Comparison of ENCODE assay signal across 28 cellular contexts in the genomic region with DNA sequence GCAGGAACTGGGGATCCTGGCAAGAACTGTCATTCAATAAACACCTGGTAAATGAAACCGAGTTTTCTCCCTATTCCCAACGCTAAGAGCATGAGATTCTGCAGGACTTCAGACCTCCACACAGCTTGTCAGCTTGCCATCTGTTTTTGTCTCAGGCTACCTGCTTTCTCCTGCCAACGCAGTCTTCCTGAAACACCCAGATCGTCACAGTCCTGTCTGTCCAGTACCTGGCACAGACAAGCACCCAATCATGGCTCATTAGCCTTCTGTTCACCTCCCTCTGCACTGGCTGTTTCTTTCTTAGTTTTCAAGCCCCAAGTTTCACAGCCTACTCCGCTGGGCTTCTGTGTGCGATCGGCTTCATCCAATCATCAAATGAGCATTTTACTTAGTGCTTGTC. TPM values are rescaled to one million over a fixed set of nuclear protein-coding genes. Genes with fewer than 3 reads are reported as not detected.
A peak's percentile ranks its signal among the peaks of the same experiment; 100 is the strongest.
DNase-seq lines count a peak whose midpoint lies in the region; ATAC-seq, FAIRE-seq and TF ChIP-seq lines count a peak whose summit lies in the region.
"Had no signal": no experiment of that assay in that cellular context is flagged by ENCODE, and none has a peak within 500 bp of the region (broad histone marks: within the 10 kb centered on the region; RNA-seq: fewer than 3 reads in every experiment).

No MANE protein-coding gene starts in this region.

- TF ChIP-seq CTCF in body of pancreas (IDR thresholded peaks at IDR 0.05) = no peak
- no peak for TF ChIP-seq CTCF in adrenal gland (IDR thresholded peaks at IDR 0.05)

- ATAC-seq in body of pancreas (peak; percentile 61), left lobe of liver (peak; percentile 86), HG03097 (IDR thresholded peaks at IDR 0.05; ENCODE audit: low FRiP score, unreplicated experiment) (no peak)
- ATAC-seq: activated naive CD8-positive, alpha-beta T cell treated with anti-CD3 and anti-CD28 coated beads, Interleukin-2, amount 50 U/mL, for 24 hours; effector memory CD8-positive, alpha-beta T cell; gastrocnemius medialis had no signal

- TF ChIP-seq POLR2A in body of pancreas (IDR thresholded peaks at IDR 0.05) (peak in 1 of 3 donors; percentile 8), adrenal gland (IDR thresholded peaks at IDR 0.05) (no peak)

- no peaks in the 10 kb centered on the region for H3K36me3 ChIP-seq in body of pancreas (replicated peaks in 1 of 2; ENCODE audit: insufficient read depth in 1 of 2, low read depth in 2 of 2)
- no peaks in the 10 kb centered on the region for H3K36me3 ChIP-seq in small intestine (ENCODE audit: control insufficient read depth in 2 of 2, insufficient read depth in 2 of 2, low read length in 2 of 2)
- no peaks in the 10 kb centered on the region for H3K36me3 ChIP-seq in adrenal gland (replicated peaks in 1 of 2)
- H3K36me3 ChIP-seq: gastrocnemius medialis had no signal

- no peak for FAIRE-seq in small intestine (lab: Jason Lieb, UNC)
- FAIRE-seq: H54 had no signal

- H3K27me3 ChIP-seq in body of pancreas (no peaks in the 10 kb centered on the region), small intestine (ENCODE audit: control insufficient read depth in 2 of 2, insufficient read depth in 2 of 2, low read length in 2 of 2) (peaks cover 0 to 5% of the 10 kb centered on the region in 2 donors), adrenal gland (peaks cover 3% of the 10 kb centered on the region)

- H3K4me1 ChIP-seq in body of pancreas (peaks cover 36% of the 10 kb centered on the region), small intestine (ENCODE audit: control insufficient read depth in 2 of 2, insufficient read depth in 1 of 2, low read depth in 1 of 2, low read length in 1 of 2) (peaks cover 0 to 4% of the 10 kb centered on the region in 2 donors), adrenal gland (replicated peaks in 1 of 2) (peaks cover 0 to 4% of the 10 kb centered on the region in 2 donors)

- intact Hi-C loops in body of pancreas (cut with DNase I) (loop anchor here (10.0 kb wide), 1 partner anchor 167 kb away; a partner anchor contains a TSS), adrenal gland (cut with DNase I) (no loop called here)

- H3K9me3 ChIP-seq in body of pancreas (no peaks in the 10 kb centered on the region), small intestine (ENCODE audit: control insufficient read depth, low read depth) (no peaks in the 10 kb centered on the region), adrenal gland (replicated peaks in 1 of 3) (no peaks in the 10 kb centered on the region)
- H3K9me3 ChIP-seq: gastrocnemius medialis had no signal

- WGBS in body of pancreas, 2 donors = 29 to 35% methylated on average over 7 of the region's 7 CpGs
- 14 to 67% (median 56%) methylated on average over 7 of the region's 7 CpGs for WGBS in small intestine, 3 donors
- 80 to 89% (median 83%) methylated on average over 7 of the region's 7 CpGs for WGBS in adrenal gland, 4 donors

- H3K27ac ChIP-seq in body of pancreas (peak overlapping the region; percentile 32 to 69 (median 49)), small intestine (ENCODE audit: low read depth in 1 of 2, low read length in 1 of 2) (peak overlapping the region; percentile 21 to 60), adrenal gland (no peak overlapping the region)
- H3K27ac ChIP-seq: gastrocnemius medialis, PC-9 had no signal

- H3K4me3 ChIP-seq in body of pancreas (no peak overlapping the region), small intestine (ENCODE audit: low read depth in 1 of 2, low read length in 2 of 2) (no peak overlapping the region), adrenal gland (no peak overlapping the region)
- H3K4me3 ChIP-seq: gastrocnemius medialis, PC-9 had no signal

- peak; percentile 18 for DNase-seq in NCI-H2171 treated with DMSO at 0.1 percent for 48 hours (lab: John Stamatoyannopoulos, UW)
- no peak for DNase-seq in NCI-H2171 (lab: John Stamatoyannopoulos, UW)
- DNase-seq in body of pancreas = peak; percentile 35 to 72 (median 70)
- peak; percentile 91 for DNase-seq in left lobe of liver (ENCODE audit: low spot score)
- DNase-seq in small intestine = peak; percentile 87
- DNase-seq in DMS114 treated with DMSO at 0.1 percent for 48 hours (lab: John Stamatoyannopoulos, UW; ENCODE audit: unreplicated experiment) = no peak
- DNase-seq in adrenal gland = no peak
- DNase-seq: 8988T; activated CD4-positive, alpha-beta memory T cell treated with anti-CD3 and anti-CD28 coated beads, Interleukin-2, amount 10 ng/mL, durations not matched to agents 7 days and 5 days; activated CD4-positive, CD25-positive, alpha-beta regulatory T cell treated with anti-CD3 and anti-CD28 coated beads, Interleukin-2, amount 50 U/mL, for 72 hours; activated gamma-delta T cell treated with Interleukin-2 at 50 U/mL for 16 hours; activated naive CD8-positive, alpha-beta T cell treated with anti-CD3 and anti-CD28 coated beads, Interleukin-2, amount 50 U/mL, for 24 hours; activated T-cell treated with anti-CD3 and anti-CD28 coated beads for 4 hours; AML-193; CD8-positive, alpha-beta memory T cell; DND-41; effector memory CD8-positive, alpha-beta T cell; gastrocnemius medialis; hypothalamus; NCI-H187 treated with DMSO at 0.1 percent for 48 hours; NCI-H774; PC-9; Right ventricle myocardium superior; substantia nigra; T-helper 9 cell had no signal

RNA-seq across cellular contexts. Expression of a gene that starts 5.0 kb away (rescaled TPM):
- total RNA-seq in body of pancreas (10 to 100 TPM; 10.1 to 30.0 TPM), left lobe of liver (24.2 TPM), adrenal gland (1 to 10 TPM; 1.0 to 5.9 (median 3.0) TPM)
- polyA plus RNA-seq in small intestine (1 to 10 TPM in 2 of 3 donors, under 1 TPM in 1; 0.81 to 7.5 (median 2.2) TPM), adrenal gland (1 to 10 TPM; 1.1 to 1.9 (median 1.4) TPM)
- total RNA-seq: mononuclear cell had no signal
- polyA plus RNA-seq: CD8-positive, alpha-beta memory T cell had no signal

Comparison
In these comparisons a context has a peak if more than half of its experiments do, and no peak if none do; other contexts are left out.
1. DNase-seq: peak in NCI-H2171 treated with DMSO at 0.1 percent for 48 hours (single experiment), body of pancreas (4 of 4), left lobe of liver (single experiment) and small intestine (single experiment); none in NCI-H2171 (single experiment), DMS114 treated with DMSO at 0.1 percent for 48 hours (single experiment) and adrenal gland (0 of 7).
2. H3K27ac ChIP-seq: peak in body of pancreas (4 of 4) and small intestine (2 of 2); none in adrenal gland (0 of 5).